Comparison of ENCODE assay signal across 8 cellular contexts in genomic region chr9:19471737-19472648, GRCh38.
DNase-seq lines count a peak whose midpoint lies in the region; ATAC-seq lines count a peak whose summit lies in the region.

No MANE protein-coding gene starts in this region.

- H3K36me3 Mint-ChIP-seq in activated naive CD8-positive, alpha-beta T cell: no peaks in the 10 kb centered on the region

- no peak overlapping the region for H2BK12ac ChIP-seq in trophoblast cell (ENCODE audit: low read length)

- H3K4me3 Mint-ChIP-seq in activated naive CD8-positive, alpha-beta T cell: peak overlapping the region; percentile 48

- no peak overlapping the region for H2AK5ac ChIP-seq in trophoblast cell (ENCODE audit: low read length)

- no peaks in the 10 kb centered on the region for H3K27me3 ChIP-seq in trophoblast cell (ENCODE audit: insufficient read depth, low read length)

- peaks cover 13% of the 10 kb centered on the region for H3K4me1 Mint-ChIP-seq in activated naive CD8-positive, alpha-beta T cell (ENCODE audit: low read depth)

- H3K9ac ChIP-seq in trophoblast cell (ENCODE audit: low read length): no peak overlapping the region

- H3K4me2 ChIP-seq in trophoblast cell (ENCODE audit: low read length): peak overlapping the region; percentile 18

- no peak overlapping the region for H3K27ac ChIP-seq in trophoblast cell (ENCODE audit: low read depth, low read length)

- no peaks in the 10 kb centered on the region for H3K79me1 ChIP-seq in trophoblast cell (ENCODE audit: low read length)

- H4K12ac ChIP-seq in trophoblast cell (ENCODE audit: low read depth, low read length): no peak overlapping the region

- no peak overlapping the region for H4K91ac ChIP-seq in trophoblast cell (ENCODE audit: low read depth, low read length)

- H3K9me3 Mint-ChIP-seq in activated naive CD8-positive, alpha-beta T cell (ENCODE audit: low read depth): no peaks in the 10 kb centered on the region

- H3K18ac ChIP-seq in trophoblast cell (ENCODE audit: low read length): no peak overlapping the region

- no peak overlapping the region for H3K14ac ChIP-seq in trophoblast cell (ENCODE audit: low read length)

- H3K4me1 ChIP-seq in trophoblast cell (ENCODE audit: control insufficient read depth in 1 of 2, insufficient read depth in 2 of 2, low read length in 2 of 2): no peaks in the 10 kb centered on the region

- no peak overlapping the region for H4K8ac ChIP-seq in trophoblast cell (ENCODE audit: low read depth, low read length)

- H3K23ac ChIP-seq in trophoblast cell (ENCODE audit: low read length): no peak overlapping the region

- H3K36me3 ChIP-seq in trophoblast cell (ENCODE audit: control insufficient read depth in 1 of 2, insufficient read depth in 2 of 2, low read length in 2 of 2): no peaks in the 10 kb centered on the region

- H3K4ac ChIP-seq in trophoblast cell (ENCODE audit: low read depth, low read length): no peak overlapping the region

- no CpG with 5 or more reads among the region's 18 CpGs for WGBS in trophoblast cell (ENCODE audit: extremely low coverage, insufficient coverage, insufficient read length)

- H3K9me3 ChIP-seq in trophoblast cell (ENCODE audit: insufficient read depth, low read depth, low read length): no peaks in the 10 kb centered on the region

- H3K27ac Mint-ChIP-seq in activated naive CD8-positive, alpha-beta T cell: no peak overlapping the region

- no peak overlapping the region for H2AFZ ChIP-seq in trophoblast cell (ENCODE audit: insufficient read depth, low read length, poor library complexity)

- H2BK120ac ChIP-seq in trophoblast cell (ENCODE audit: insufficient read depth, low read length, poor library complexity): no peak overlapping the region

- peak; percentile 12 for DNase-seq in DMS79 (lab: John Stamatoyannopoulos, UW)
- peak in 42 of 76 experiments; percentile 3 to 64 (median 22) for DNase-seq in HUDEP-2 (lab: John Stamatoyannopoulos, UW; ENCODE audit: unreplicated experiment in 76 of 76)
- peak; percentile 72 for DNase-seq in RKO (ENCODE audit: low spot score)
- DNase-seq in Right ventricle myocardium inferior (ENCODE audit: missing footprints): no peak
- DNase-seq in trophoblast cell: peak; percentile 68 to 84
- no peak for DNase-seq in cerebellar nuclear complex (lab: John Stamatoyannopoulos, UW)

- H3K79me2 ChIP-seq in trophoblast cell (ENCODE audit: control insufficient read depth, insufficient read depth, low read length, poor library complexity): no peaks in the 10 kb centered on the region

- no peak overlapping the region for H2BK5ac ChIP-seq in trophoblast cell (ENCODE audit: low read depth, low read length, poor library complexity)

- no peak overlapping the region for H3K4me3 ChIP-seq in trophoblast cell (ENCODE audit: low read depth, low read length)

- no peaks in the 10 kb centered on the region for H3K27me3 Mint-ChIP-seq in activated naive CD8-positive, alpha-beta T cell

- intact Hi-C loops in Right ventricle myocardium inferior (cut with DNase I): no loop called here

- ATAC-seq in GM21423 (IDR thresholded peaks at IDR 0.05; ENCODE audit: unreplicated experiment) (peak; percentile 74), Right ventricle myocardium inferior (peak; percentile 82)

Comparison
In these comparisons a context has a peak if more than half of its experiments do, and no peak if none do; other contexts are left out.
1. DNase-seq: peak in DMS79 (single experiment), HUDEP-2 (42 of 76), RKO (single experiment) and trophoblast cell (2 of 2); none in Right ventricle myocardium inferior (single experiment) and cerebellar nuclear complex (0 of 2).